ENCODE assay signal across 8 cellular contexts in the genomic region with DNA sequence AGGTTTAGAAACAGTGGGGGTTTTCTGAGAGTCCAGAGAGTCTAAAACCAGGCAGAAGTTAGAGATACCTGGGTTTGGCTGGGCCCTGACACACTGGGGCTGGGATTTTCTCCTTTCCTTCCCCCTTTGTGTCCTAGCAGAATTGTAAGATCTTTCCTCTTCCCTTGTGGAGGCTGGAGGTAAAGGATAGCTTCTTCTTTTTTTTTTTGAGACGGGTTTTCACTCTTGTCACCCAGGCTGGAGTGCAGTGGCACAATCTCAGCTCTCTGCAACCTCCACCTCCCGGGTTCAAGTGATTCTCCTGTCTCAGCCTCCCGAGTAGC. TPM values are rescaled to one million over a fixed set of nuclear protein-coding genes. Genes with fewer than 3 reads are reported as not detected.
DNase-seq lines count a peak whose midpoint lies in the region; ATAC-seq, FAIRE-seq and TF ChIP-seq lines count a peak whose summit lies in the region.
"Not testable (repeated sequence)": the region's sequence is repeated elsewhere in the genome, so short reads cannot be mapped to it uniquely, and the experiment has no call there.
"Had no signal": no experiment of that assay in that cellular context is flagged by ENCODE, and none has a peak within 500 bp of the region (broad histone marks: within the 10 kb centered on the region; RNA-seq: fewer than 3 reads in every experiment).

No MANE protein-coding gene starts in this region.

- H4K8ac ChIP-seq in mesenchymal stem cell (ENCODE audit: low read length) = not testable (repeated sequence)

- H3K4me2 ChIP-seq in GM12878 (ENCODE audit: control insufficient read depth, insufficient read depth) (peak overlapping the region; percentile 67), fibroblast of lung (ENCODE audit: extremely low read depth, insufficient read depth, low read length) (peak overlapping the region; percentile 95), mesenchymal stem cell (ENCODE audit: low read length, poor library complexity, severe bottlenecking) (peak overlapping the region; percentile 91)

- H2BK12ac ChIP-seq in mesenchymal stem cell (ENCODE audit: low read length in 2 of 2) = not testable (repeated sequence)

- RAD21 ChIA-PET in GM12878 (lab: Charles Lee; ENCODE audit: unreplicated experiment) = interaction anchor here (1.5 to 5.4 kb wide), 8 partner anchors 8 to 73 kb away, joined by 3 to 61 read pairs (median 32); a partner anchor contains a TSS

- in situ Hi-C loops in GM12878 (cut with MboI) = not testable (repeated sequence)

- not testable (repeated sequence) for BruUV-seq in GM12878 (replicated peaks; lab: Mats Ljungman, UMichigan)

- H3K23ac ChIP-seq in mesenchymal stem cell (ENCODE audit: low read length in 2 of 2) = not testable (repeated sequence)

- 93% methylated on average over 2 of the region's 3 CpGs for WGBS in GM12878 (ENCODE audit: insufficient coverage, insufficient replicate concordance, low lambda C conversion rate, missing lambda C conversion rate)
- 97% methylated on average over 2 of the region's 3 CpGs for WGBS in mesenchymal stem cell
- 67 to 76% methylated on average over 3 of the region's 3 CpGs for WGBS in sigmoid colon, 2 donors

- peak overlapping the region; percentile 87 for H3K27ac ChIP-seq in GM12878 (ENCODE audit: control insufficient read depth, insufficient read depth)
- peak overlapping the region; percentile 88 for H3K27ac ChIP-seq in fibroblast of lung (ENCODE audit: insufficient read depth, low read length)
- peak overlapping the region; percentile 79 for H3K27ac ChIP-seq in mesenchymal stem cell (ENCODE audit: low read length, poor library complexity, severe bottlenecking)
- H3K27ac ChIP-seq in sigmoid colon = peak overlapping the region; percentile 95 to 98 (median 96)

- ATAC-seq in WTC11, GM12878: not testable (repeated sequence)

- H3K4me3 ChIP-seq in MG63 (peak overlapping the region; percentile 82), GM12878 (peak overlapping the region; percentile 97), fibroblast of lung (replicated peaks in 1 of 4; ENCODE audit: control extremely low read depth in 1 of 4, insufficient read depth in 1 of 4, low read depth in 3 of 4, low read length in 4 of 4) (peak overlapping the region; percentile 86 to 96 (median 92)), mesenchymal stem cell (ENCODE audit: insufficient read depth in 1 of 2, low read depth in 1 of 2, low read length in 2 of 2) (peak overlapping the region; percentile 93 to 99), sigmoid colon (peak overlapping the region; percentile 83 to 98 (median 90))

- H3K36me3 Mint-ChIP-seq in WTC11 = not testable (repeated sequence)

- not testable (repeated sequence) for H2BK120ac ChIP-seq in mesenchymal stem cell (ENCODE audit: low read depth, low read length)

- not testable (repeated sequence) for TF ChIP-seq POLR2A in GM12878 (IDR thresholded peaks at IDR 0.05; ENCODE audit: low read depth, low read length); sigmoid colon (IDR thresholded peaks at IDR 0.05)

- not testable (repeated sequence) for H3K9me3 Mint-ChIP-seq in WTC11

- FAIRE-seq in GM12878 (lab: Jason Lieb, UNC) = not testable (repeated sequence)

- H3K18ac ChIP-seq in mesenchymal stem cell (ENCODE audit: low read depth in 1 of 2, low read length in 2 of 2) = not testable (repeated sequence)

- H4K91ac ChIP-seq in mesenchymal stem cell (ENCODE audit: low read length) = not testable (repeated sequence)

- not testable (repeated sequence) for H3K9me3 ChIP-seq in ES-I3 (ENCODE audit: control insufficient read depth, insufficient read depth, low read length); MG63; GM12878 (replicated peaks; ENCODE audit: control insufficient read depth, insufficient read depth, low read length); fibroblast of lung (ENCODE audit: control insufficient read depth, insufficient read depth, low read depth, low read length); mesenchymal stem cell (ENCODE audit: control insufficient read depth, low read length); sigmoid colon

- not testable (repeated sequence) for DNase-seq in MG63; WTC11 (ENCODE audit: low spot score); GM12878 (ENCODE audit: low read depth, low spot score); fibroblast of lung (ENCODE audit: low read depth in 2 of 2); mesenchymal stem cell; sigmoid colon

- H3K79me2 ChIP-seq in GM12878 (ENCODE audit: control insufficient read depth, insufficient read depth, low read length) = peaks cover 33% of the 10 kb centered on the region
- H3K79me2 ChIP-seq in fibroblast of lung (ENCODE audit: control insufficient read depth, insufficient read depth, low read length) = peaks cover 24% of the 10 kb centered on the region

- TF ChIP-seq CTCF in WTC11 (IDR thresholded peaks at IDR 0.05); GM12878 (IDR thresholded peaks at IDR 0.05 in 2 of 3, conservative IDR thresholded peaks at IDR 0.05 in 1 of 3; ENCODE audit: control insufficient read depth in 2 of 3, extremely low read depth in 1 of 3, insufficient read depth in 1 of 3, low read depth in 3 of 3, low read length in 3 of 3); fibroblast of lung (conservative IDR thresholded peaks at IDR 0.05 in 1 of 2, IDR thresholded peaks at IDR 0.05 in 1 of 2; ENCODE audit: low read depth in 1 of 2, low read length in 2 of 2); sigmoid colon (IDR thresholded peaks at IDR 0.05): not testable (repeated sequence)

- H3K27me3 Mint-ChIP-seq in WTC11 (ENCODE audit: low read depth) = not testable (repeated sequence)

- H3K4ac ChIP-seq in mesenchymal stem cell (ENCODE audit: low read depth in 1 of 2, low read length in 2 of 2) = peak overlapping the region in 1 of 2 experiments; percentile 36

- not testable (repeated sequence) for H3K4me1 ChIP-seq in ES-I3 (ENCODE audit: insufficient read depth, low read length); fibroblast of lung (ENCODE audit: control insufficient read depth, extremely low read depth, insufficient read depth, low read length)
- H3K4me1 ChIP-seq in GM12878 (ENCODE audit: control insufficient read depth, insufficient read depth, low read length) = peaks cover 15% of the 10 kb centered on the region
- peaks cover 20% of the 10 kb centered on the region for H3K4me1 ChIP-seq in mesenchymal stem cell (ENCODE audit: control insufficient read depth, insufficient read depth, low read depth, low read length)
- peaks cover 0 to 61% (median 52%) of the 10 kb centered on the region in 4 donors for H3K4me1 ChIP-seq in sigmoid colon

- POLR2A ChIA-PET in WTC11 (lab: Charles Lee) = not testable (repeated sequence)
- POLR2A ChIA-PET in GM12878 (lab: Charles Lee) = interaction anchor here (0.6 to 4.7 kb wide), 10 partner anchors 8 to 234 kb away, joined by 3 to 67 read pairs (median 15); a partner anchor contains a TSS

- H3K27me3 ChIP-seq in MG63; GM12878 (replicated peaks in 1 of 2; ENCODE audit: control insufficient read depth in 2 of 2, insufficient read depth in 2 of 2, low read length in 1 of 2); fibroblast of lung (ENCODE audit: control insufficient read depth, insufficient read depth, low read length); mesenchymal stem cell (ENCODE audit: control insufficient read depth in 1 of 2, insufficient read depth in 1 of 2, low read length in 2 of 2): not testable (repeated sequence)
- H3K27me3 ChIP-seq in sigmoid colon = peaks cover 0 to 13% (median 0%) of the 10 kb centered on the region in 3 donors

- H2BK5ac ChIP-seq in mesenchymal stem cell (ENCODE audit: low read depth, low read length, poor library complexity, severe bottlenecking) = not testable (repeated sequence)

- H3K4me3 Mint-ChIP-seq in WTC11 = peak overlapping the region; percentile 90

- 0 out of 2 replicates have a peak overlapping the region, but pooled peaks have one; percentile 45 for H3K27ac Mint-ChIP-seq in WTC11

- not testable (repeated sequence) for H2BK15ac ChIP-seq in mesenchymal stem cell (ENCODE audit: low read depth, poor library complexity, severe bottlenecking)

- not testable (repeated sequence) for H2AFZ ChIP-seq in GM12878 (ENCODE audit: control insufficient read depth, low read depth, low read length); fibroblast of lung (ENCODE audit: low read length); mesenchymal stem cell (ENCODE audit: low read depth, low read length)

- TF ChIP-seq EP300 in GM12878 (IDR thresholded peaks at IDR 0.05; ENCODE audit: borderline replicate concordance in 1 of 2, control insufficient read depth in 1 of 2, low read depth in 2 of 2, low read length in 2 of 2); sigmoid colon (IDR thresholded peaks at IDR 0.05): not testable (repeated sequence)

- H3K79me1 ChIP-seq in mesenchymal stem cell (replicated peaks; ENCODE audit: low read length, poor library complexity, severe bottlenecking) = peaks cover 20% of the 10 kb centered on the region

- intact Hi-C loops in GM12878 (cut with micrococcal nuclease; ENCODE audit: unreplicated experiment); sigmoid colon (cut with DNase I): not testable (repeated sequence)

- TF ChIP-seq RAD21 in GM12878 (IDR thresholded peaks at IDR 0.05; ENCODE audit: insufficient read depth, low read depth, low read length) = not testable (repeated sequence)

- H3K14ac ChIP-seq in mesenchymal stem cell (ENCODE audit: low read length in 2 of 2) = not testable (repeated sequence)

- H4K20me1 ChIP-seq in GM12878 (ENCODE audit: control insufficient read depth, insufficient read depth); fibroblast of lung (ENCODE audit: control insufficient read depth, extremely low read depth, insufficient read depth, low read length): not testable (repeated sequence)

- CTCF ChIA-PET in WTC11 (lab: Charles Lee) (interaction anchor here (0.7 to 4.6 kb wide), 6 partner anchors 13 to 60 kb away, joined by 3 to 56 read pairs (median 16); a partner anchor contains a TSS), GM12878 (lab: Yijun Ruan, JAX) (interaction anchor here (1.1 to 11.8 kb wide), 9 partner anchors 8 to 70 kb away, joined by 3 to 178 read pairs (median 11); a partner anchor contains a TSS)

- SMC1A ChIA-PET in GM12878 (lab: Charles Lee; ENCODE audit: uncharacterized antibody, unreplicated experiment) = interaction anchor here (0.8 to 5.5 kb wide), 8 partner anchors 16 to 65 kb away, joined by 3 to 27 read pairs (median 12); a partner anchor contains a TSS

- peaks cover 18% of the 10 kb centered on the region for H3K4me1 Mint-ChIP-seq in WTC11

- H2AK5ac ChIP-seq in mesenchymal stem cell (ENCODE audit: low read length, severe bottlenecking) = peak overlapping the region; percentile 71

- H3K36me3 ChIP-seq in ES-I3 (ENCODE audit: insufficient read depth, low read length); GM12878 (ENCODE audit: control insufficient read depth in 2 of 2, insufficient read depth in 2 of 2, low read length in 1 of 2); fibroblast of lung (ENCODE audit: control insufficient read depth, insufficient read depth, low read length); sigmoid colon: not testable (repeated sequence)
- H3K36me3 ChIP-seq in MG63 = peaks cover 10% of the 10 kb centered on the region
- peaks cover 11 to 24% of the 10 kb centered on the region in 2 experiments for H3K36me3 ChIP-seq in mesenchymal stem cell (ENCODE audit: control insufficient read depth in 1 of 2, insufficient read depth in 2 of 2, low read depth in 1 of 2, low read length in 2 of 2)

- H3K9ac ChIP-seq in ES-I3 (ENCODE audit: low read depth, low read length) (peak overlapping the region; percentile 64; the same call in 1 of the 2 replicates), GM12878 (ENCODE audit: control insufficient read depth, insufficient read depth, low read length) (peak overlapping the region; percentile 87), fibroblast of lung (ENCODE audit: insufficient read depth, low read length) (peak overlapping the region; percentile 80), mesenchymal stem cell (ENCODE audit: low read length) (peak overlapping the region; percentile 95)

RNA-seq across cellular contexts. Expression of a gene that starts 1.5 kb away (rescaled TPM):
- 13.8 and 33.2 TPM in 2 replicates for total RNA-seq in MG63 (2014; rRNA removed; shearing (Covaris generic); ENCODE audit: low replicate concordance)
- total RNA-seq in WTC11 (2021) (59.5 to 66.3 TPM (median 61.6 TPM) in 3 replicates), GM12878 (2014; rRNA removed) (43.1 and 53.4 TPM in 2 replicates), GM12878 (2014; rRNA removed; fragmentation: Illumina TruSeq; extraction: Trizol) (29.1 and 30.4 TPM in 2 replicates), GM12878 (2021) (55.0 and 63.4 TPM in 2 replicates), fibroblast of lung (24.7 and 27.9 TPM in 2 replicates), sigmoid colon (10 to 100 TPM; 26.4 to 59.8 (median 42.3) TPM)
- total RNA-seq in GM12878 (2013; cell fraction: nucleolus; rRNA removed) = 185 and 204 TPM in 2 replicates
- 20.6 TPM for polyA plus RNA-seq in GM12878 (2011; ENCODE audit: low read depth)
- polyA plus RNA-seq in GM12878 (2011; rRNA removed) (38.7 and 43.7 TPM in 2 replicates), GM12878 (2014; fragmentation: Illumina TruSeq; extraction: Trizol) (23.4 and 31.6 TPM in 2 replicates), GM12878 (2014; fragmentation: Nextera tagmentation; extraction: Ambion mirVana) (1 to 10 TPM; 1.4 to 4.8 TPM), GM12878 (2014; rRNA removed) (77.8 and 79.4 TPM in 2 replicates), GM12878 (2016; fragmentation: Nextera tagmentation; extraction: Ambion mirVana) (10 to 100 TPM; 45.0 to 48.0 TPM), fibroblast of lung (18.0 and 23.1 TPM in 2 replicates), sigmoid colon (10 to 100 TPM; 25.2 to 77.4 (median 34.4) TPM)
- 29.0 and 49.3 TPM in 2 replicates for polyA plus RNA-seq in GM12878 (2011; cell fraction: cytosol; rRNA removed)
- polyA plus RNA-seq in GM12878 (2011; cell fraction: nucleus; rRNA removed) = 214 and 255 TPM in 2 replicates
- polyA plus RNA-seq in GM12878 (2012) = 46.2 and 48.1 TPM in 2 replicates
- 30.1 and 54.2 TPM in 2 replicates for polyA minus RNA-seq in GM12878 (2011; rRNA and poly(A)+ RNA removed)
- polyA minus RNA-seq in GM12878 (2011; cell fraction: cytosol; rRNA and poly(A)+ RNA removed) = 15.8 and 17.6 TPM in 2 replicates
- 45.1 and 75.9 TPM in 2 replicates for polyA minus RNA-seq in GM12878 (2011; cell fraction: nucleus; rRNA and poly(A)+ RNA removed)
- 17.3 and 21.9 TPM in 2 replicates for polyA plus RNA-seq in fibroblast of lung (2012)
- 17.6 and 35.7 TPM in 2 replicates for polyA minus RNA-seq in fibroblast of lung (ENCODE audit: low replicate concordance)
- 25.3 TPM for polyA plus RNA-seq in mesenchymal stem cell (2013, experiment 1 of 2)
- polyA plus RNA-seq in mesenchymal stem cell (2013, experiment 2 of 2) = 23.1 TPM

RNA-seq across cellular contexts. Expression of a gene that starts 29.4 kb away (rescaled TPM):
- 0.95 TPM in 1 of 2 replicates, not detected in the other for total RNA-seq in MG63 (2014; rRNA removed; shearing (Covaris generic); ENCODE audit: low replicate concordance)
- 35.4 to 39.4 TPM (median 36.6 TPM) in 3 replicates for total RNA-seq in WTC11 (2021)
- 73.5 and 76.3 TPM in 2 replicates for total RNA-seq in GM12878 (2013; cell fraction: nucleolus; rRNA removed)
- total RNA-seq in GM12878 (2014; rRNA removed) = 34.0 and 37.5 TPM in 2 replicates
- total RNA-seq in GM12878 (2014; rRNA removed; fragmentation: Illumina TruSeq; extraction: Trizol) = 16.8 and 17.9 TPM in 2 replicates
- total RNA-seq in GM12878 (2021) = 67.0 and 70.5 TPM in 2 replicates
- 126 TPM for polyA plus RNA-seq in GM12878 (2011; ENCODE audit: low read depth)
- 14.5 and 27.0 TPM in 2 replicates for polyA plus RNA-seq in GM12878 (2011; rRNA removed)
- 37.4 and 46.9 TPM in 2 replicates for polyA plus RNA-seq in GM12878 (2011; cell fraction: cytosol; rRNA removed)
- polyA plus RNA-seq in GM12878 (2011; cell fraction: nucleus; rRNA removed) = 135 and 140 TPM in 2 replicates
- polyA plus RNA-seq in GM12878 (2012) = 56.7 and 111 TPM in 2 replicates
- polyA plus RNA-seq in GM12878 (2014; fragmentation: Illumina TruSeq; extraction: Trizol) = 22.9 and 58.6 TPM in 2 replicates
- polyA plus RNA-seq in GM12878 (2014; fragmentation: Nextera tagmentation; extraction: Ambion mirVana) = 1 to 10 TPM in 1 of 2 experiments, under 1 TPM in 1; 0.29 to 1.1 TPM
- polyA plus RNA-seq in GM12878 (2014; rRNA removed) = 31.7 and 43.3 TPM in 2 replicates
- polyA plus RNA-seq in GM12878 (2016; fragmentation: Nextera tagmentation; extraction: Ambion mirVana) = 1 to 10 TPM; 4.8 to 9.9 TPM
- polyA minus RNA-seq in GM12878 (2011; rRNA and poly(A)+ RNA removed) = 39.4 and 47.3 TPM in 2 replicates
- 11.4 and 39.4 TPM in 2 replicates for polyA minus RNA-seq in GM12878 (2011; cell fraction: cytosol; rRNA and poly(A)+ RNA removed)
- polyA minus RNA-seq in GM12878 (2011; cell fraction: nucleus; rRNA and poly(A)+ RNA removed) = 33.5 and 50.5 TPM in 2 replicates
- 3.1 and 6.2 TPM in 2 replicates for total RNA-seq in fibroblast of lung
- polyA plus RNA-seq in fibroblast of lung = 2.9 and 5.5 TPM in 2 replicates
- 7.7 and 15.2 TPM in 2 replicates for polyA plus RNA-seq in fibroblast of lung (2012)
- polyA minus RNA-seq in fibroblast of lung (ENCODE audit: low replicate concordance) = 15.3 and 34.4 TPM in 2 replicates
- polyA plus RNA-seq in mesenchymal stem cell (2013, experiment 1 of 2) = 15.4 TPM
- 15.0 TPM for polyA plus RNA-seq in mesenchymal stem cell (2013, experiment 2 of 2)
- total RNA-seq in sigmoid colon = 1 to 10 TPM; 1.4 to 6.9 (median 4.7) TPM
- 10 to 100 TPM; 35.4 to 71.2 (median 58.5) TPM for polyA plus RNA-seq in sigmoid colon

RNA-seq across cellular contexts. Expression of a gene that starts 30.2 kb away (rescaled TPM):
- total RNA-seq in MG63 (2014; rRNA removed; shearing (Covaris generic); ENCODE audit: low replicate concordance) = not detected in 2 replicates
- total RNA-seq in WTC11 (2021) = 0.33 TPM in 1 of 3 replicates, not detected in the others
- not detected in 2 replicates for total RNA-seq in GM12878 (2013; cell fraction: nucleolus; rRNA removed)
- total RNA-seq in GM12878 (2014; rRNA removed) = 0.56 and 0.60 TPM in 2 replicates
- total RNA-seq in GM12878 (2014; rRNA removed; fragmentation: Illumina TruSeq; extraction: Trizol) = 0.58 and 0.69 TPM in 2 replicates
- 0.67 and 0.85 TPM in 2 replicates for total RNA-seq in GM12878 (2021)
- not detected for polyA plus RNA-seq in GM12878 (2011; ENCODE audit: low read depth)
- polyA plus RNA-seq in GM12878 (2011; rRNA removed) = 1.2 and 2.7 TPM in 2 replicates
- 1.7 TPM in 2 replicates for polyA plus RNA-seq in GM12878 (2011; cell fraction: cytosol; rRNA removed)
- polyA plus RNA-seq in GM12878 (2011; cell fraction: nucleus; rRNA removed) = 0.41 and 0.51 TPM in 2 replicates
- 0.24 and 0.43 TPM in 2 replicates for polyA plus RNA-seq in GM12878 (2012)
- 0.56 TPM in 1 of 2 replicates, not detected in the other for polyA plus RNA-seq in GM12878 (2014; fragmentation: Illumina TruSeq; extraction: Trizol)
- polyA plus RNA-seq in GM12878 (2014; fragmentation: Nextera tagmentation; extraction: Ambion mirVana) = 1 to 10 TPM; 1.8 to 2.9 TPM
- 0.77 and 1.9 TPM in 2 replicates for polyA plus RNA-seq in GM12878 (2014; rRNA removed)
- polyA plus RNA-seq in GM12878 (2016; fragmentation: Nextera tagmentation; extraction: Ambion mirVana) = under 1 TPM in 1 of 2 experiments, not detected in 1; 0.38 TPM
- 0.46 and 0.95 TPM in 2 replicates for polyA minus RNA-seq in GM12878 (2011; rRNA and poly(A)+ RNA removed)
- polyA minus RNA-seq in GM12878 (2011; cell fraction: cytosol; rRNA and poly(A)+ RNA removed) = not detected in 2 replicates
- not detected in 2 replicates for polyA minus RNA-seq in GM12878 (2011; cell fraction: nucleus; rRNA and poly(A)+ RNA removed)
- total RNA-seq in fibroblast of lung = not detected in 2 replicates
- polyA plus RNA-seq in fibroblast of lung = 0.19 TPM in 1 of 2 replicates, not detected in the other
- not detected in 2 replicates for polyA plus RNA-seq in fibroblast of lung (2012)
- polyA minus RNA-seq in fibroblast of lung (ENCODE audit: low replicate concordance) = not detected in 2 replicates
- polyA plus RNA-seq in mesenchymal stem cell (2013, experiment 1 of 2) = not detected
- not detected for polyA plus RNA-seq in mesenchymal stem cell (2013, experiment 2 of 2)
- not detected for total RNA-seq in sigmoid colon
- 100 to 1,000 TPM in 2 of 3 donors, 10 to 100 TPM in 1; 61.9 to 155 (median 147) TPM for polyA plus RNA-seq in sigmoid colon
- total RNA-seq: renal cortical epithelial cell had no signal

RNA-seq across cellular contexts. Expression of a gene that starts 48.4 kb away (rescaled TPM):
- 18.0 and 24.2 TPM in 2 replicates for total RNA-seq in MG63 (2014; rRNA removed; shearing (Covaris generic); ENCODE audit: low replicate concordance)
- total RNA-seq in WTC11 (2021) = 36.1 to 42.5 TPM (median 42.3 TPM) in 3 replicates
- 7.4 and 8.6 TPM in 2 replicates for total RNA-seq in GM12878 (2013; cell fraction: nucleolus; rRNA removed)
- total RNA-seq in GM12878 (2014; rRNA removed) = 36.8 and 41.1 TPM in 2 replicates
- 27.2 and 29.7 TPM in 2 replicates for total RNA-seq in GM12878 (2014; rRNA removed; fragmentation: Illumina TruSeq; extraction: Trizol)
- total RNA-seq in GM12878 (2021) = 38.6 and 44.7 TPM in 2 replicates
- polyA plus RNA-seq in GM12878 (2011; ENCODE audit: low read depth) = 14.9 TPM
- 25.4 and 39.4 TPM in 2 replicates for polyA plus RNA-seq in GM12878 (2011; rRNA removed)
- 66.8 and 73.1 TPM in 2 replicates for polyA plus RNA-seq in GM12878 (2011; cell fraction: cytosol; rRNA removed)
- 26.0 and 35.5 TPM in 2 replicates for polyA plus RNA-seq in GM12878 (2011; cell fraction: nucleus; rRNA removed)
- polyA plus RNA-seq in GM12878 (2012) = 17.7 and 26.5 TPM in 2 replicates
- polyA plus RNA-seq in GM12878 (2014; fragmentation: Illumina TruSeq; extraction: Trizol) = 30.1 and 40.0 TPM in 2 replicates
- polyA plus RNA-seq in GM12878 (2014; fragmentation: Nextera tagmentation; extraction: Ambion mirVana) = 10 to 100 TPM in 1 of 2 experiments, 1 to 10 TPM in 1; 9.8 to 15.2 TPM
- polyA plus RNA-seq in GM12878 (2014; rRNA removed) = 56.7 and 57.9 TPM in 2 replicates
- 1 to 10 TPM; 4.4 to 4.8 TPM for polyA plus RNA-seq in GM12878 (2016; fragmentation: Nextera tagmentation; extraction: Ambion mirVana)
- polyA minus RNA-seq in GM12878 (2011; rRNA and poly(A)+ RNA removed) = 22.2 and 37.3 TPM in 2 replicates
- 11.4 and 17.4 TPM in 2 replicates for polyA minus RNA-seq in GM12878 (2011; cell fraction: cytosol; rRNA and poly(A)+ RNA removed)
- polyA minus RNA-seq in GM12878 (2011; cell fraction: nucleus; rRNA and poly(A)+ RNA removed) = 7.3 and 9.7 TPM in 2 replicates
- 4.0 and 5.1 TPM in 2 replicates for total RNA-seq in fibroblast of lung
- 7.9 and 14.7 TPM in 2 replicates for polyA plus RNA-seq in fibroblast of lung
- polyA plus RNA-seq in fibroblast of lung (2012) = 6.9 and 16.5 TPM in 2 replicates
- polyA minus RNA-seq in fibroblast of lung (ENCODE audit: low replicate concordance) = 14.5 and 15.0 TPM in 2 replicates
- 7.5 TPM for polyA plus RNA-seq in mesenchymal stem cell (2013, experiment 1 of 2)
- 6.7 TPM for polyA plus RNA-seq in mesenchymal stem cell (2013, experiment 2 of 2)
- 10 to 100 TPM in 2 of 4 donors, 1 to 10 TPM in 2; 7.5 to 12.8 (median 9.6) TPM for total RNA-seq in sigmoid colon
- 10 to 100 TPM; 30.2 to 51.1 (median 48.6) TPM for polyA plus RNA-seq in sigmoid colon

RNA-seq across cellular contexts. Expression of a gene that starts 49.8 kb away (rescaled TPM):
- 31.6 and 38.5 TPM in 2 replicates for total RNA-seq in MG63 (2014; rRNA removed; shearing (Covaris generic); ENCODE audit: low replicate concordance)
- total RNA-seq in WTC11 (2021) (9.6 to 12.7 TPM (median 10.4 TPM) in 3 replicates), GM12878 (2014; rRNA removed) (not detected in 2 replicates), GM12878 (2014; rRNA removed; fragmentation: Illumina TruSeq; extraction: Trizol) (not detected in 2 replicates), GM12878 (2021) (0.19 and 0.33 TPM in 2 replicates), fibroblast of lung (11.8 and 17.2 TPM in 2 replicates), sigmoid colon (10 to 100 TPM; 14.6 to 28.0 (median 20.7) TPM)
- total RNA-seq in GM12878 (2013; cell fraction: nucleolus; rRNA removed) = not detected in 2 replicates
- polyA plus RNA-seq in GM12878 (2011; ENCODE audit: low read depth) = not detected
- polyA plus RNA-seq in GM12878 (2011; rRNA removed) (not detected in 2 replicates), GM12878 (2014; fragmentation: Illumina TruSeq; extraction: Trizol) (not detected in 2 replicates), GM12878 (2014; fragmentation: Nextera tagmentation; extraction: Ambion mirVana) (not detected), GM12878 (2014; rRNA removed) (0.04 TPM in 1 of 2 replicates, not detected in the other), GM12878 (2016; fragmentation: Nextera tagmentation; extraction: Ambion mirVana) (under 1 TPM in 1 of 2 experiments, not detected in 1; 0.09 TPM), fibroblast of lung (10.4 and 10.6 TPM in 2 replicates), sigmoid colon (10 to 100 TPM; 22.2 to 64.1 (median 24.6) TPM)
- polyA plus RNA-seq in GM12878 (2011; cell fraction: cytosol; rRNA removed) = not detected in 2 replicates
- 0.04 and 0.06 TPM in 2 replicates for polyA plus RNA-seq in GM12878 (2011; cell fraction: nucleus; rRNA removed)
- not detected in 2 replicates for polyA plus RNA-seq in GM12878 (2012)
- polyA minus RNA-seq in GM12878 (2011; rRNA and poly(A)+ RNA removed) = not detected in 2 replicates
- polyA minus RNA-seq in GM12878 (2011; cell fraction: cytosol; rRNA and poly(A)+ RNA removed) = 0.42 and 0.67 TPM in 2 replicates
- 0.19 TPM in 1 of 2 replicates, not detected in the other for polyA minus RNA-seq in GM12878 (2011; cell fraction: nucleus; rRNA and poly(A)+ RNA removed)
- polyA plus RNA-seq in fibroblast of lung (2012) = 63.6 and 69.7 TPM in 2 replicates
- 72.6 and 80.2 TPM in 2 replicates for polyA minus RNA-seq in fibroblast of lung (ENCODE audit: low replicate concordance)
- polyA plus RNA-seq in mesenchymal stem cell (2013, experiment 1 of 2) = 117 TPM
- polyA plus RNA-seq in mesenchymal stem cell (2013, experiment 2 of 2) = 113 TPM
